30 cellular contexts compared by ENCODE assay signal in genomic region chr3:16114930-16115329, GRCh38. TPM values are rescaled to one million over a fixed set of nuclear protein-coding genes. Genes with fewer than 3 reads are reported as not detected.
DNase-seq lines count a peak whose midpoint lies in the region; ATAC-seq and TF ChIP-seq lines count a peak whose summit lies in the region.
"Had no signal": no experiment of that assay in that cellular context is flagged by ENCODE, and none has a peak within 500 bp of the region (broad histone marks: within the 10 kb centered on the region; RNA-seq: fewer than 3 reads in every experiment).

No MANE protein-coding gene starts in this region.

- H3K27ac ChIP-seq in heart left ventricle (peak overlapping the region in 9 of 12 donors; percentile 2 to 77 (median 44)), esophagus squamous epithelium (peak overlapping the region in 3 of 4 donors; percentile 20 to 67 (median 49)), gastrocnemius medialis (peak overlapping the region; percentile 56 to 70 (median 62)), aorta (ENCODE audit: low read depth in 1 of 2, low read length in 2 of 2) (no peak overlapping the region)
- H3K27ac ChIP-seq: parathyroid adenoma, SJSA1 had no signal

- peaks cover 0 to 7% (median 0%) of the 10 kb centered on the region in 12 donors for H3K4me1 ChIP-seq in heart left ventricle
- H3K4me1 ChIP-seq in esophagus squamous epithelium = no peaks in the 10 kb centered on the region
- peaks cover 9 to 22% of the 10 kb centered on the region in 2 donors for H3K4me1 ChIP-seq in gastrocnemius medialis
- H3K4me1 ChIP-seq in aorta (ENCODE audit: control insufficient read depth in 1 of 2, insufficient read depth in 2 of 2, low read length in 2 of 2) = peaks cover 0 to 6% of the 10 kb centered on the region in 2 donors
- H3K4me1 ChIP-seq: parathyroid adenoma had no signal

- TF ChIP-seq POLR2A in heart left ventricle (IDR thresholded peaks at IDR 0.05) (no peak), esophagus squamous epithelium (IDR thresholded peaks at IDR 0.05) (no peak), gastrocnemius medialis (IDR thresholded peaks at IDR 0.05) (no peak)

- WGBS in heart left ventricle, 4 donors = 65 to 74% (median 69%) methylated on average over 3 of the region's 3 CpGs
- 77 to 81% methylated on average over 3 of the region's 3 CpGs for WGBS in esophagus squamous epithelium, 2 donors
- WGBS in aorta, 2 donors = 71 to 72% methylated on average over 3 of the region's 3 CpGs

- no peak for TF ChIP-seq CTCF in heart left ventricle (IDR thresholded peaks at IDR 0.05)
- no peak for TF ChIP-seq CTCF in esophagus squamous epithelium (IDR thresholded peaks at IDR 0.05)
- no peak for TF ChIP-seq CTCF in gastrocnemius medialis (IDR thresholded peaks at IDR 0.05 in 4 of 5, conservative IDR thresholded peaks at IDR 0.05 in 1 of 5)

- H3K4me3 ChIP-seq in heart left ventricle = no peak overlapping the region
- H3K4me3 ChIP-seq in esophagus squamous epithelium = no peak overlapping the region
- no peak overlapping the region for H3K4me3 ChIP-seq in gastrocnemius medialis
- no peak overlapping the region for H3K4me3 ChIP-seq in aorta (ENCODE audit: low read length in 2 of 2)
- H3K4me3 ChIP-seq: SJSA1 had no signal

- DNase-seq in heart left ventricle (no peak), Right ventricle myocardium inferior (ENCODE audit: missing footprints) (no peak), esophagus squamous epithelium (lab: John Stamatoyannopoulos, UW) (no peak), gastrocnemius medialis (no peak), aorta (no peak), mesenteric fat pad (ENCODE audit: low spot score) (no peak), DMS 273 treated with DMSO at 0.1 percent for 48 hours (lab: John Stamatoyannopoulos, UW) (no peak)
- DNase-seq: 8988T; activated B cell treated with CpG ODN at 0.5 μM for 24 hours; activated CD4-positive, alpha-beta T cell treated with anti-CD3 and anti-CD28 coated beads, Interleukin-2, amount 50 U/mL, for 1 hour; activated gamma-delta T cell; activated naive CD8-positive, alpha-beta T cell treated with anti-CD3 and anti-CD28 coated beads for 36 hours; activated T-cell treated with anti-CD3 and anti-CD28 coated beads, Interleukin-2, amount 50 U/mL, for 24 hours; CD4-positive, alpha-beta T cell; central memory CD4-positive, alpha-beta T cell; effector memory CD8-positive, alpha-beta T cell; hippocampal formation; KBM-7; NCI-H1092 treated with DMSO at 0.1 percent for 48 hours; NCI-H187; nephron progenitor cell; retina; stimulated activated CD8-positive, alpha-beta memory T cell treated with anti-CD3 and anti-CD28 coated beads, Interleukin-4, amount 100 ng/mL, for 48 hours; stimulated activated naive CD8-positive, alpha-beta T cell treated with anti-CD3 and anti-CD28 coated beads, Interleukin-15, amount 100 ng/mL, for 72 hours; T-cell; trophoblast cell had no signal

- H3K27me3 ChIP-seq in heart left ventricle (no peaks in the 10 kb centered on the region), esophagus squamous epithelium (no peaks in the 10 kb centered on the region), gastrocnemius medialis (no peaks in the 10 kb centered on the region), aorta (ENCODE audit: control insufficient read depth in 1 of 2, insufficient read depth in 2 of 2, low read length in 1 of 2) (no peaks in the 10 kb centered on the region)
- H3K27me3 ChIP-seq: SJSA1 had no signal

- ATAC-seq in heart left ventricle (peak in 1 of 4 donors; percentile 20), Right ventricle myocardium inferior (no peak), gastrocnemius medialis (no peak), aorta (ENCODE audit: low FRiP score) (peak; percentile 69), HG02970 (IDR thresholded peaks at IDR 0.05; ENCODE audit: low FRiP score, unreplicated experiment) (no peak)
- ATAC-seq: effector memory CD8-positive, alpha-beta T cell; stimulated activated naive CD8-positive, alpha-beta T cell treated with anti-CD3 and anti-CD28 coated beads, Interleukin-15, amount 100 ng/mL, for 72 hours; T-cell had no signal

- H3K9me3 ChIP-seq in heart left ventricle = peaks cover 0 to 5% (median 0%) of the 10 kb centered on the region in 12 donors
- no peaks in the 10 kb centered on the region for H3K9me3 ChIP-seq in esophagus squamous epithelium
- no peaks in the 10 kb centered on the region for H3K9me3 ChIP-seq in gastrocnemius medialis
- no peaks in the 10 kb centered on the region for H3K9me3 ChIP-seq in aorta (ENCODE audit: control insufficient read depth, low read length)

- in situ Hi-C loops in gastrocnemius medialis (cut with MboI; ENCODE audit: low sequenced_read_pairs in 4 of 4) = no loop called here

- no peaks in the 10 kb centered on the region for H3K36me3 ChIP-seq in heart left ventricle
- no peaks in the 10 kb centered on the region for H3K36me3 ChIP-seq in esophagus squamous epithelium
- no peaks in the 10 kb centered on the region for H3K36me3 ChIP-seq in gastrocnemius medialis
- no peaks in the 10 kb centered on the region for H3K36me3 ChIP-seq in aorta (ENCODE audit: control insufficient read depth in 1 of 2, insufficient read depth in 2 of 2, low read length in 1 of 2)
- H3K36me3 ChIP-seq: SJSA1 had no signal

- intact Hi-C loops in heart left ventricle (cut with DNase I) = loop anchor here in 1 of 10 donors (5.0 to 10.0 kb wide), 2 partner anchors 53 to 60 kb away; partner anchors contain the start of gene GALNT15
- intact Hi-C loops in Right ventricle myocardium inferior (cut with DNase I) = loop anchor here (5.0 kb wide), 2 partner anchors 37 to 63 kb away; no protein-coding TSS in a partner anchor
- intact Hi-C loops in esophagus squamous epithelium (cut with DNase I) = no loop called here
- intact Hi-C loops in gastrocnemius medialis (cut with DNase I; ENCODE audit: low total_unique reads) = loop anchor here (5.0 kb wide), 1 partner anchor 53 kb away; no protein-coding TSS in a partner anchor
- intact Hi-C loops in aorta (cut with DNase I) = no loop called here

RNA-seq across cellular contexts. Expression of gene GALNT15, which starts 59.5 kb away (rescaled TPM):
- 10 to 100 TPM in 2 of 9 donors, 1 to 10 TPM in 6, under 1 TPM in 1; 0.96 to 81.1 (median 5.5) TPM for total RNA-seq in heart left ventricle
- polyA plus RNA-seq in heart left ventricle = 10 to 100 TPM in 1 of 2 donors, 1 to 10 TPM in 1; 5.0 to 12.0 TPM
- total RNA-seq in Right ventricle myocardium inferior = 5.8 TPM
- total RNA-seq in esophagus squamous epithelium = 100 to 1,000 TPM in 1 of 4 donors, 10 to 100 TPM in 1, 1 to 10 TPM in 2; 4.6 to 117 (median 35.6) TPM
- 10 to 100 TPM; 57.6 to 94.0 (median 79.6) TPM for total RNA-seq in gastrocnemius medialis
- 100 to 1,000 TPM in 1 of 2 donors, 10 to 100 TPM in 1; 44.7 to 113 TPM for total RNA-seq in aorta
- 10 to 100 TPM; 12.5 to 45.6 TPM for polyA plus RNA-seq in aorta
- 275 TPM for total RNA-seq in mesenteric fat pad
- total RNA-seq: activated B cell treated with CpG ODN at 0.5 μM for 24 hours; activated naive CD8-positive, alpha-beta T cell treated with anti-CD3 and anti-CD28 coated beads for 36 hours; CD4-positive, alpha-beta T cell; epithelial cell of proximal tubule had no signal

Comparison
In these comparisons a context has a peak if more than half of its experiments do, and no peak if none do; other contexts are left out.
1. H3K27ac ChIP-seq: peak in heart left ventricle (9 of 12), esophagus squamous epithelium (3 of 4) and gastrocnemius medialis (4 of 4); none in aorta (0 of 2).
2. intact Hi-C loops: an anchor here in Right ventricle myocardium inferior (5.0 kb wide) and gastrocnemius medialis (5.0 kb wide); none called in esophagus squamous epithelium and aorta.